Comparison of ENCODE assay signal across 21 cellular contexts in genomic region chr19:41612483-41612882, GRCh38. TPM values are rescaled to one million over a fixed set of nuclear protein-coding genes. Genes with fewer than 3 reads are reported as not detected.
A peak's percentile ranks its signal among the peaks of the same experiment; 100 is the strongest.
DNase-seq lines count a peak whose midpoint lies in the region; ATAC-seq, FAIRE-seq and TF ChIP-seq lines count a peak whose summit lies in the region.
"Had no signal": no experiment of that assay in that cellular context is flagged by ENCODE, and none has a peak within 500 bp of the region (broad histone marks: within the 10 kb centered on the region; RNA-seq: fewer than 3 reads in every experiment).

No MANE protein-coding gene starts in this region.

- TF ChIP-seq POLR2A in K562 (conservative IDR thresholded peaks at IDR 0.05): no peak
- TF ChIP-seq POLR2A in vagina (IDR thresholded peaks at IDR 0.05): no peak

- DNase-seq in MCF 10A (ENCODE audit: unreplicated experiment): peak; percentile 27
- DNase-seq in mammary epithelial cell: no peak
- DNase-seq in MV-4-11 (lab: John Stamatoyannopoulos, UW): peak; percentile 87
- DNase-seq in K562 (ENCODE audit: extremely low read depth in 1 of 4, low spot score in 3 of 4): no peak
- no peak for DNase-seq in osteoblast (ENCODE audit: insufficient read length, low spot score, missing footprints)
- DNase-seq in activated naive CD8-positive, alpha-beta T cell treated with anti-CD3 and anti-CD28 coated beads for 36 hours: no peak
- DNase-seq in vagina (ENCODE audit: extremely low spot score in 2 of 2): no peak
- DNase-seq: C1 segment of cervical spinal cord, H9, Karpas-422, MG63, NCI-H1417, NCI-H187 treated with DMSO at 0.1 percent for 48 hours, NCI-H226, NCI-H524 treated with DMSO at 0.1 percent for 48 hours, Peyer's patch had no signal

- H3K36me3 ChIP-seq in mammary epithelial cell (ENCODE audit: insufficient read depth, low read length) (no peaks in the 10 kb centered on the region), K562 (ENCODE audit: control insufficient read depth, insufficient read depth, low read length) (no peaks in the 10 kb centered on the region), osteoblast (ENCODE audit: insufficient read depth, low read length) (no peaks in the 10 kb centered on the region), vagina (no peaks in the 10 kb centered on the region)
- H3K36me3 ChIP-seq: MG63, Peyer's patch had no signal

- CTCF ChIA-PET in MCF 10A (lab: Yijun Ruan, JAX): interaction anchor here (0.9 to 1.1 kb wide), 2 partner anchors 10 to 35 kb away, joined by 3 to 7 read pairs; no protein-coding TSS in a partner anchor
- CTCF ChIA-PET in mammary epithelial cell (lab: Charles Lee; ENCODE audit: low non-redundant PET): no interaction called here
- CTCF ChIA-PET in K562 (lab: Yijun Ruan, JAX; ENCODE audit: low intra/inter-chr PET ratio): no interaction called here

- H3K36me3 Mint-ChIP-seq in MCF 10A (ENCODE audit: insufficient read depth, unreplicated experiment): peaks cover 6% of the 10 kb centered on the region
- no peaks in the 10 kb centered on the region for H3K36me3 Mint-ChIP-seq in activated naive CD8-positive, alpha-beta T cell treated with anti-CD3 and anti-CD28 coated beads for 36 hours

- no peaks in the 10 kb centered on the region for H3K9me3 Mint-ChIP-seq in MCF 10A (ENCODE audit: unreplicated experiment)
- no peaks in the 10 kb centered on the region for H3K9me3 Mint-ChIP-seq in activated naive CD8-positive, alpha-beta T cell treated with anti-CD3 and anti-CD28 coated beads for 36 hours

- no peak for FAIRE-seq in K562 (lab: Jason Lieb, UNC)
- FAIRE-seq: D721Med, GM12891, GM19239 had no signal

- H2AFZ ChIP-seq in mammary epithelial cell (ENCODE audit: low read depth, low read length) (no peak overlapping the region), K562 (ENCODE audit: low read depth, low read length) (no peak overlapping the region), osteoblast (ENCODE audit: low read length) (no peak overlapping the region)

- H3K4me3 Mint-ChIP-seq in MCF 10A (ENCODE audit: unreplicated experiment): no peak overlapping the region
- no peak overlapping the region for H3K4me3 Mint-ChIP-seq in activated naive CD8-positive, alpha-beta T cell treated with anti-CD3 and anti-CD28 coated beads for 36 hours
- H3K4me3 Mint-ChIP-seq: H9 had no signal

- dilution Hi-C loops in mammary epithelial cell (cut with HindIII; ENCODE audit: low sequenced_read_pairs): no loop called here

- H3K27ac Mint-ChIP-seq in MCF 10A (ENCODE audit: low read depth, unreplicated experiment): no peak overlapping the region
- no peak overlapping the region for H3K27ac Mint-ChIP-seq in activated naive CD8-positive, alpha-beta T cell treated with anti-CD3 and anti-CD28 coated beads for 36 hours

- H3K4me2 ChIP-seq in mammary epithelial cell (ENCODE audit: insufficient read depth, low read depth, low read length): no peak overlapping the region
- no peak overlapping the region for H3K4me2 ChIP-seq in K562 (ENCODE audit: insufficient read depth, low read length)
- H3K4me2 ChIP-seq in osteoblast (ENCODE audit: insufficient read depth, low read length): no peak overlapping the region

- H3K4me1 Mint-ChIP-seq in MCF 10A (ENCODE audit: insufficient read depth, unreplicated experiment): no peaks in the 10 kb centered on the region
- no peaks in the 10 kb centered on the region for H3K4me1 Mint-ChIP-seq in activated naive CD8-positive, alpha-beta T cell treated with anti-CD3 and anti-CD28 coated beads for 36 hours
- H3K4me1 Mint-ChIP-seq: H9 had no signal

- TF ChIP-seq EP300 in K562 (IDR thresholded peaks at IDR 0.05; ENCODE audit: low read length): no peak

- no peak for TF ChIP-seq RAD21 in K562 (CRISPR knock-in tag; conservative IDR thresholded peaks at IDR 0.05 in 1 of 2, IDR thresholded peaks at IDR 0.05 in 1 of 2)

- POLR2A ChIA-PET in MCF 10A (lab: Yijun Ruan, JAX): no interaction called here
- POLR2A ChIA-PET in K562 (lab: Yijun Ruan, JAX): interaction anchor here (0.7 to 0.8 kb wide), 2 partner anchors 10 to 76 kb away, joined by 3 to 4 read pairs; partner anchors contain the start of gene CEACAM7

- BruUV-seq in MCF 10A (replicated peaks; lab: Mats Ljungman, UMichigan) (no TSS peak), mammary epithelial cell (replicated peaks; lab: Mats Ljungman, UMichigan) (no TSS peak), K562 (replicated peaks; lab: Mats Ljungman, UMichigan) (no TSS peak)

- peaks cover 58% of the 10 kb centered on the region for H3K27me3 Mint-ChIP-seq in MCF 10A (ENCODE audit: insufficient read depth, unreplicated experiment)
- peaks cover 21% of the 10 kb centered on the region for H3K27me3 Mint-ChIP-seq in activated naive CD8-positive, alpha-beta T cell treated with anti-CD3 and anti-CD28 coated beads for 36 hours

- H3K9me1 ChIP-seq in K562 (ENCODE audit: control insufficient read depth, insufficient read depth, low read length): peaks cover 5% of the 10 kb centered on the region

- H3K27ac ChIP-seq in mammary epithelial cell (ENCODE audit: insufficient read depth, low read depth, low read length) (no peak overlapping the region), K562 (ENCODE audit: extremely low read depth, low read depth, low read length) (no peak overlapping the region), osteoblast (ENCODE audit: low read depth, low read length) (no peak overlapping the region), vagina (no peak overlapping the region)
- H3K27ac ChIP-seq: Peyer's patch had no signal

- H3K9ac ChIP-seq in mammary epithelial cell (ENCODE audit: insufficient read depth, low read length) (no peak overlapping the region), K562 (ENCODE audit: insufficient read depth in 1 of 2, low read depth in 2 of 2, low read length in 2 of 2) (no peak overlapping the region)

- H3K4me3 ChIP-seq in mammary epithelial cell (replicated peaks in 1 of 3; ENCODE audit: insufficient read depth in 1 of 3, low read depth in 2 of 3, low read length in 3 of 3): no peak overlapping the region
- no peak overlapping the region for H3K4me3 ChIP-seq in K562
- H3K4me3 ChIP-seq in osteoblast (ENCODE audit: insufficient read depth, low read length): no peak overlapping the region
- no peak overlapping the region for H3K4me3 ChIP-seq in vagina
- H3K4me3 ChIP-seq: MG63, Peyer's patch had no signal

- H3K27me3 ChIP-seq in mammary epithelial cell (ENCODE audit: insufficient read depth, low read length): no peaks in the 10 kb centered on the region
- no peaks in the 10 kb centered on the region; a peak in 1 of 5 replicates for H3K27me3 ChIP-seq in K562 (ENCODE audit: control insufficient read depth in 2 of 2, insufficient read depth in 2 of 2, low read length in 2 of 2)
- no peaks in the 10 kb centered on the region for H3K27me3 ChIP-seq in osteoblast (ENCODE audit: insufficient read depth, low read length)
- no peaks in the 10 kb centered on the region for H3K27me3 ChIP-seq in vagina
- H3K27me3 ChIP-seq: Peyer's patch had no signal

- no peak for ATAC-seq in K562

- no peak for TF ChIP-seq CTCF in MCF 10A (IDR thresholded peaks at IDR 0.05; ENCODE audit: unreplicated experiment)
- TF ChIP-seq CTCF in mammary epithelial cell (conservative IDR thresholded peaks at IDR 0.05 in 1 of 2, IDR thresholded peaks at IDR 0.05 in 1 of 2; ENCODE audit: extremely low read depth in 1 of 2, insufficient read depth in 1 of 2, low read depth in 1 of 2, low read length in 2 of 2): no peak
- no peak for TF ChIP-seq CTCF in K562 (IDR thresholded peaks at IDR 0.05 in 2 of 3, conservative IDR thresholded peaks at IDR 0.05 in 1 of 3; ENCODE audit: insufficient read depth in 2 of 3, low read depth in 1 of 3, low read length in 3 of 3)
- TF ChIP-seq CTCF in osteoblast (IDR thresholded peaks at IDR 0.05; ENCODE audit: extremely low read depth, low read depth, low read length): no peak
- TF ChIP-seq CTCF in vagina (IDR thresholded peaks at IDR 0.05): no peak

- no peaks in the 10 kb centered on the region for H3K79me2 ChIP-seq in mammary epithelial cell (ENCODE audit: insufficient read depth, low read length)
- H3K79me2 ChIP-seq in K562 (ENCODE audit: control insufficient read depth, insufficient read depth, low read length): no peaks in the 10 kb centered on the region
- no peaks in the 10 kb centered on the region for H3K79me2 ChIP-seq in osteoblast (ENCODE audit: insufficient read depth, low read length)

- WGBS in mammary epithelial cell (ENCODE audit: low coverage, missing lambda C conversion rate): 48% methylated on average over 4 of the region's 4 CpGs
- 0% methylated on average over 4 of the region's 4 CpGs for WGBS in K562 (ENCODE audit: insufficient coverage, low coverage, missing lambda C conversion rate)

- H3K4me1 ChIP-seq in mammary epithelial cell (ENCODE audit: insufficient read depth, low read length): no peaks in the 10 kb centered on the region
- no peaks in the 10 kb centered on the region for H3K4me1 ChIP-seq in K562 (replicated peaks in 1 of 2; ENCODE audit: control insufficient read depth in 2 of 2, insufficient read depth in 2 of 2, low read length in 2 of 2)
- no peaks in the 10 kb centered on the region for H3K4me1 ChIP-seq in osteoblast (ENCODE audit: insufficient read depth, low read length)
- no peaks in the 10 kb centered on the region for H3K4me1 ChIP-seq in vagina
- H3K4me1 ChIP-seq: Peyer's patch had no signal

- H3K9me3 ChIP-seq in mammary epithelial cell (replicated peaks; ENCODE audit: insufficient read depth, low read length) (no peaks in the 10 kb centered on the region), K562 (replicated peaks; ENCODE audit: control insufficient read depth, insufficient read depth, low read depth, low read length) (no peaks in the 10 kb centered on the region), osteoblast (ENCODE audit: low read depth, low read length) (no peaks in the 10 kb centered on the region), vagina (no peaks in the 10 kb centered on the region)
- H3K9me3 ChIP-seq: MG63, Peyer's patch had no signal

- in situ Hi-C loops in mammary epithelial cell (cut with MboI; ENCODE audit: low sequenced_read_pairs in 2 of 2): no loop called here
- in situ Hi-C loops in K562 (cut with MboI): no loop called here

- intact Hi-C loops in MCF 10A (cut with micrococcal nuclease): no loop called here
- intact Hi-C loops in mammary epithelial cell (cut with micrococcal nuclease): no loop called here
- intact Hi-C loops in K562 (cut with micrococcal nuclease): no loop called here
- intact Hi-C loops in vagina (cut with DNase I): no loop called here

- no peaks in the 10 kb centered on the region for H4K20me1 ChIP-seq in mammary epithelial cell (ENCODE audit: insufficient read depth, low read length)
- H4K20me1 ChIP-seq in K562 (replicated peaks; ENCODE audit: control insufficient read depth, insufficient read depth, low read length): peaks cover 5% of the 10 kb centered on the region; the same call in 1 of the 2 replicates
- no peaks in the 10 kb centered on the region for H4K20me1 ChIP-seq in osteoblast (ENCODE audit: insufficient read depth, low read length)

RNA-seq across cellular contexts. Expression of gene CEACAM4, which starts 14.4 kb away (rescaled TPM):
- total RNA-seq in MCF 10A (2022) (not detected in 2 replicates), mammary epithelial cell (not detected), K562 (2014; rRNA removed) (not detected in 2 replicates), K562 (2014; rRNA removed; fragmentation: Illumina TruSeq; extraction: Trizol) (not detected in 2 replicates), K562 (2015; rRNA removed; fragmentation: Illumina TruSeq; extraction: Trizol) (not detected in 2 replicates), K562 (2021) (not detected in 2 replicates), osteoblast (not detected in 2 replicates), vagina (not detected)
- polyA plus RNA-seq in mammary epithelial cell (not detected), K562 (2011; rRNA removed) (not detected in 2 replicates), K562 (2014; fragmentation: Illumina TruSeq; extraction: Trizol) (not detected in 2 replicates), K562 (2014; fragmentation: Nextera tagmentation; extraction: Ambion mirVana) (not detected), K562 (2014; rRNA removed) (not detected in 2 replicates)
- not detected for polyA minus RNA-seq in mammary epithelial cell
- total RNA-seq in K562 (2011; cell fraction: chromatin; rRNA removed; ENCODE audit: low replicate concordance): not detected in 2 replicates
- not detected in 2 replicates for total RNA-seq in K562 (2011; cell fraction: nucleolus; rRNA removed)
- total RNA-seq in K562 (2011; cell fraction: nucleoplasm; rRNA removed): not detected in 2 replicates
- polyA plus RNA-seq in K562 (2011; cell fraction: cytosol; rRNA removed): not detected in 2 replicates
- polyA plus RNA-seq in K562 (2011; cell fraction: nucleus; rRNA removed): not detected in 2 replicates
- not detected in 2 replicates for polyA plus RNA-seq in K562 (2012)
- not detected in 2 replicates for polyA minus RNA-seq in K562 (2011; rRNA and poly(A)+ RNA removed)
- not detected in 2 replicates for polyA minus RNA-seq in K562 (2011; cell fraction: cytosol; rRNA and poly(A)+ RNA removed)
- not detected in 2 replicates for polyA minus RNA-seq in K562 (2011; cell fraction: nucleus; rRNA and poly(A)+ RNA removed)
- not detected for total RNA-seq in activated naive CD8-positive, alpha-beta T cell treated with anti-CD3 and anti-CD28 coated beads for 36 hours
- total RNA-seq: A673, H9, HT-29, Peyer's patch had no signal

RNA-seq across cellular contexts. Expression of gene CEACAM21, which starts 36.5 kb away (rescaled TPM):
- not detected in 2 replicates for total RNA-seq in MCF 10A (2022)
- not detected for total RNA-seq in mammary epithelial cell
- polyA plus RNA-seq in mammary epithelial cell: not detected
- polyA minus RNA-seq in mammary epithelial cell: not detected
- not detected in 2 replicates for total RNA-seq in K562 (2011; cell fraction: chromatin; rRNA removed; ENCODE audit: low replicate concordance)
- not detected in 2 replicates for total RNA-seq in K562 (2011; cell fraction: nucleolus; rRNA removed)
- not detected in 2 replicates for total RNA-seq in K562 (2011; cell fraction: nucleoplasm; rRNA removed)
- 0.12 and 0.14 TPM in 2 replicates for total RNA-seq in K562 (2014; rRNA removed)
- total RNA-seq in K562 (2014; rRNA removed; fragmentation: Illumina TruSeq; extraction: Trizol): 0.13 and 0.18 TPM in 2 replicates
- 0.40 and 0.49 TPM in 2 replicates for total RNA-seq in K562 (2015; rRNA removed; fragmentation: Illumina TruSeq; extraction: Trizol)
- 0.18 TPM in 2 replicates for total RNA-seq in K562 (2021)
- 0.06 TPM in 1 of 2 replicates, not detected in the other for polyA plus RNA-seq in K562 (2011; rRNA removed)
- polyA plus RNA-seq in K562 (2011; cell fraction: cytosol; rRNA removed): not detected in 2 replicates
- polyA plus RNA-seq in K562 (2011; cell fraction: nucleus; rRNA removed): not detected in 2 replicates
- 0.14 and 4.0 TPM in 2 replicates for polyA plus RNA-seq in K562 (2012)
- 0.24 and 0.30 TPM in 2 replicates for polyA plus RNA-seq in K562 (2014; fragmentation: Illumina TruSeq; extraction: Trizol)
- polyA plus RNA-seq in K562 (2014; fragmentation: Nextera tagmentation; extraction: Ambion mirVana): under 1 TPM in 1 of 2 experiments, not detected in 1; 0.24 TPM
- polyA plus RNA-seq in K562 (2014; rRNA removed): 0.11 TPM in 1 of 2 replicates, not detected in the other
- not detected in 2 replicates for polyA minus RNA-seq in K562 (2011; rRNA and poly(A)+ RNA removed)
- polyA minus RNA-seq in K562 (2011; cell fraction: cytosol; rRNA and poly(A)+ RNA removed): not detected in 2 replicates
- polyA minus RNA-seq in K562 (2011; cell fraction: nucleus; rRNA and poly(A)+ RNA removed): not detected in 2 replicates
- not detected in 2 replicates for total RNA-seq in osteoblast
- 10 to 100 TPM; 36.5 to 37.5 TPM for total RNA-seq in activated naive CD8-positive, alpha-beta T cell treated with anti-CD3 and anti-CD28 coated beads for 36 hours
- not detected for total RNA-seq in vagina
- total RNA-seq: H9, HT-29 had no signal

Comparison
In these comparisons a context has a peak if more than half of its experiments do, and no peak if none do; other contexts are left out.
1. DNase-seq: peak in MCF 10A (single experiment) and MV-4-11 (single experiment); none in mammary epithelial cell (single experiment), K562 (0 of 4), osteoblast (single experiment), activated naive CD8-positive, alpha-beta T cell treated with anti-CD3 and anti-CD28 coated beads for 36 hours (single experiment) and vagina (0 of 2).
2. RNA of gene CEACAM21, which starts 36.5 kb away (total RNA-seq): 36.5 to 37.5 TPM in activated naive CD8-positive, alpha-beta T cell treated with anti-CD3 and anti-CD28 coated beads for 36 hours; 0.12 to 0.49 TPM in K562, not detected in MCF 10A, not detected in mammary epithelial cell, not detected in osteoblast and not detected in vagina (single experiment); every median in the first group is over 10 times any median in the second.